ENCODE assay signal across 8 cellular contexts in genomic region chr6:5084787-5085637, GRCh38. TPM values are rescaled to one million over a fixed set of nuclear protein-coding genes. Genes with fewer than 3 reads are reported as not detected.
DNase-seq lines count a peak whose midpoint lies in the region; ATAC-seq and TF ChIP-seq lines count a peak whose summit lies in the region.

Gene PPP1R3G, plus strand, starts transcription at chr6:5085341. Its CDS starts 145 bp downstream, at chr6:5085486.

- H2AFZ ChIP-seq in osteoblast (ENCODE audit: low read length): peak within 1 kb of the TSS; percentile 86

- no peak within 1 kb of the TSS for H3K27ac Mint-ChIP-seq in CD4-positive, alpha-beta memory T cell

- no peak within 1 kb of the TSS for H3K27ac ChIP-seq in osteoblast (ENCODE audit: low read depth, low read length)
- H3K27ac ChIP-seq in CD4-positive, alpha-beta memory T cell (ENCODE audit: low read depth, low read length): no peak within 1 kb of the TSS

- no peaks in the 10 kb centered on the region for H3K9me3 Mint-ChIP-seq in CD4-positive, alpha-beta memory T cell

- peak within 1 kb of the TSS; percentile 91 for H3K4me2 ChIP-seq in osteoblast (ENCODE audit: insufficient read depth, low read length)

- H3K9me3 ChIP-seq in osteoblast (ENCODE audit: low read depth, low read length): no peaks in the 10 kb centered on the region
- H3K9me3 ChIP-seq in CD4-positive, alpha-beta memory T cell (ENCODE audit: control insufficient read depth in 1 of 2, low read length in 2 of 2): no peaks in the 10 kb centered on the region

- H3K27me3 Mint-ChIP-seq in CD4-positive, alpha-beta memory T cell: peaks cover 23 to 30% of the 10 kb centered on the region in 2 donors

- CTCF ChIA-PET in CD4-positive, alpha-beta memory T cell (lab: Charles Lee; ENCODE audit: partially characterized antibody): no interaction called here

- H3K4me1 Mint-ChIP-seq in CD4-positive, alpha-beta memory T cell: peaks cover 0 to 12% (median 2%) of the 10 kb centered on the region in 4 donors

- peaks cover 17% of the 10 kb centered on the region for H3K27me3 ChIP-seq in osteoblast (ENCODE audit: insufficient read depth, low read length)
- no peaks in the 10 kb centered on the region for H3K27me3 ChIP-seq in CD4-positive, alpha-beta memory T cell (ENCODE audit: insufficient read depth, low read length)

- peaks cover 21% of the 10 kb centered on the region for H3K4me1 ChIP-seq in osteoblast (ENCODE audit: insufficient read depth, low read length)
- H3K4me1 ChIP-seq in CD4-positive, alpha-beta memory T cell (ENCODE audit: insufficient read depth, low read length): no peaks in the 10 kb centered on the region

- peak; percentile 20 for DNase-seq in CMK (ENCODE audit: low read depth)
- peak; percentile 51 for DNase-seq in HuH-7 (ENCODE audit: low spot score)
- DNase-seq in activated CD4-positive, alpha-beta T cell treated with anti-CD3 and anti-CD28 coated beads, Interleukin-2, amount 50 U/mL, for 48 hours: peak; percentile 16 to 29
- DNase-seq in glomerular visceral epithelial cell (ENCODE audit: extremely low spot score): peak; percentile 57
- DNase-seq in osteoblast (ENCODE audit: insufficient read length, low spot score, missing footprints): peak; percentile 96
- DNase-seq in CD4-positive, alpha-beta memory T cell: no peak
- DNase-seq in epidermal melanocyte (ENCODE audit: insufficient read length, low spot score): no peak

- no peak within 1 kb of the TSS for H3K4me3 Mint-ChIP-seq in CD4-positive, alpha-beta memory T cell

- H3K79me2 ChIP-seq in osteoblast (ENCODE audit: insufficient read depth, low read length): no peaks in the 10 kb centered on the region

- H4K20me1 ChIP-seq in osteoblast (ENCODE audit: insufficient read depth, low read length): no peaks in the 10 kb centered on the region

- POLR2A ChIA-PET in CD4-positive, alpha-beta memory T cell (lab: Charles Lee; ENCODE audit: partially characterized antibody): no interaction called here

- H3K36me3 Mint-ChIP-seq in CD4-positive, alpha-beta memory T cell: no peaks in the 10 kb centered on the region

- intact Hi-C loops in CD4-positive, alpha-beta memory T cell (cut with micrococcal nuclease): no loop called here

- H3K4me3 ChIP-seq in osteoblast (ENCODE audit: insufficient read depth, low read length): peak within 1 kb of the TSS; percentile 74
- no peak within 1 kb of the TSS for H3K4me3 ChIP-seq in CD4-positive, alpha-beta memory T cell (ENCODE audit: low read length in 2 of 2)

- TF ChIP-seq CTCF in osteoblast (IDR thresholded peaks at IDR 0.05; ENCODE audit: extremely low read depth, low read depth, low read length): no peak

- ATAC-seq in GM19463 (IDR thresholded peaks at IDR 0.05; ENCODE audit: unreplicated experiment): peak; percentile 50

- no peaks in the 10 kb centered on the region for H3K36me3 ChIP-seq in osteoblast (ENCODE audit: insufficient read depth, low read length)
- H3K36me3 ChIP-seq in CD4-positive, alpha-beta memory T cell (ENCODE audit: insufficient read depth, low read length): no peaks in the 10 kb centered on the region

RNA-seq across cellular contexts. Expression of gene PPP1R3G, which starts in this region (rescaled TPM):
- total RNA-seq in osteoblast: 3.3 and 3.5 TPM in 2 replicates
- total RNA-seq in CD4-positive, alpha-beta memory T cell: not detected
- not detected for polyA plus RNA-seq in CD4-positive, alpha-beta memory T cell

Comparison
In these comparisons a context has a peak if more than half of its experiments do, and no peak if none do; other contexts are left out.
1. DNase-seq: peak in CMK (single experiment), HuH-7 (single experiment), activated CD4-positive, alpha-beta T cell treated with anti-CD3 and anti-CD28 coated beads, Interleukin-2, amount 50 U/mL, for 48 hours (2 of 2), glomerular visceral epithelial cell (single experiment) and osteoblast (single experiment); none in CD4-positive, alpha-beta memory T cell (0 of 5) and epidermal melanocyte (single experiment).